8 cellular contexts compared by ENCODE assay signal in genomic region chr6:96522469-96523009, GRCh38. TPM values are rescaled to one million over a fixed set of nuclear protein-coding genes. Genes with fewer than 3 reads are reported as not detected.
A peak's percentile ranks its signal among the peaks of the same experiment; 100 is the strongest.
DNase-seq lines count a peak whose midpoint lies in the region; ATAC-seq, FAIRE-seq and TF ChIP-seq lines count a peak whose summit lies in the region.

No MANE protein-coding gene starts in this region.

- no peak for FAIRE-seq in HepG2 (lab: Jason Lieb, UNC)

- TSS peak; percentile 69 for BruUV-seq in HepG2 (replicated peaks; lab: Mats Ljungman, UMichigan)

- 1% methylated on average over 5 of the region's 5 CpGs for WGBS in HepG2 (ENCODE audit: low lambda C conversion rate)
- WGBS in tibial nerve, 2 donors, result 2% methylated on average over 5 of the region's 5 CpGs

- peak overlapping the region; percentile 94 for H3K9ac ChIP-seq in HepG2 (ENCODE audit: insufficient read depth, low read depth, low read length)

- peak overlapping the region; percentile 94 to 95 for H3K27ac ChIP-seq in breast epithelium
- peak overlapping the region; percentile 98 for H3K27ac ChIP-seq in HepG2 (ENCODE audit: extremely low read length, insufficient read depth, low read length)
- peak overlapping the region; percentile 89 to 99 (median 97) for H3K27ac ChIP-seq in tibial nerve

- H4K20me1 ChIP-seq in HepG2 (ENCODE audit: insufficient read depth, low read length), result no peaks in the 10 kb centered on the region

- H3K4me1 ChIP-seq in breast epithelium, result no peaks in the 10 kb centered on the region
- peaks cover 24% of the 10 kb centered on the region for H3K4me1 ChIP-seq in HepG2 (ENCODE audit: insufficient read depth, low read length)
- peaks cover 0 to 39% (median 12%) of the 10 kb centered on the region in 4 donors for H3K4me1 ChIP-seq in tibial nerve

- TF ChIP-seq CTCF in breast epithelium (IDR thresholded peaks at IDR 0.05) (no peak), HepG2 (CRISPR knock-in tag; IDR thresholded peaks at IDR 0.05) (no peak), tibial nerve (IDR thresholded peaks at IDR 0.05) (no peak)

- in situ Hi-C loops in HepG2 (cut with HindIII; ENCODE audit: extremely low pct_ligation_motif_present, low pct_unique_long_range_greater_than_20kb), result no loop called here

- peak; percentile 36 for DNase-seq in SHP77 treated with DMSO at 0.1 percent for 48 hours (lab: John Stamatoyannopoulos, UW)
- no peak for DNase-seq in SHP77 (lab: John Stamatoyannopoulos, UW)
- no peak for DNase-seq in H7
- peak; percentile 15 for DNase-seq in M059J (ENCODE audit: low read depth)
- DNase-seq in breast epithelium (ENCODE audit: low spot score in 2 of 2), result no peak
- peak; percentile 22 for DNase-seq in HepG2 (ENCODE audit: low spot score)
- no peak for DNase-seq in tibial nerve (ENCODE audit: low spot score in 2 of 2)
- no peak for DNase-seq in cortex of kidney (lab: John Stamatoyannopoulos, UW)

- CTCF ChIA-PET in HepG2 (lab: Yijun Ruan, JAX; ENCODE audit: low intra/inter-chr PET ratio, low total read pairs), result no interaction called here

- no peak for TF ChIP-seq RAD21 in HepG2 (CRISPR knock-in tag; IDR thresholded peaks at IDR 0.05)

- H2AFZ ChIP-seq in HepG2 (ENCODE audit: low read length), result no peak overlapping the region

- POLR2A ChIA-PET in HepG2 (lab: Yijun Ruan, JAX), result interaction anchor here (1.0 to 1.6 kb wide), 3 partner anchors 9 to 375 kb away, joined by 3 to 4 read pairs (median 3); partner anchors contain the start of gene NDUFAF4

- peaks cover 22% of the 10 kb centered on the region for H3K79me2 ChIP-seq in HepG2 (ENCODE audit: insufficient read depth, low read length)

- peak overlapping the region; percentile 90 for H3K4me3 ChIP-seq in H7 (ENCODE audit: insufficient read depth, low read depth, low read length)
- peak overlapping the region; percentile 84 to 90 (median 87) for H3K4me3 ChIP-seq in breast epithelium
- peak overlapping the region; percentile 70 to 93 (median 83) for H3K4me3 ChIP-seq in HepG2 (replicated peaks in 1 of 3; ENCODE audit: insufficient read depth in 1 of 3, low read depth in 2 of 3, low read length in 3 of 3)
- peak overlapping the region; percentile 61 to 94 (median 88) for H3K4me3 ChIP-seq in tibial nerve

- TF ChIP-seq EP300 in HepG2 (IDR thresholded peaks at IDR 0.05; ENCODE audit: low read depth in 2 of 2, low read length in 2 of 2) (no peak), HepG2 (CRISPR knock-in tag; IDR thresholded peaks at IDR 0.05; ENCODE audit: borderline replicate concordance) (no peak), tibial nerve (IDR thresholded peaks at IDR 0.05) (no peak)

- no peaks in the 10 kb centered on the region for H3K9me3 ChIP-seq in breast epithelium
- H3K9me3 ChIP-seq in HepG2 (ENCODE audit: low read length), result no peaks in the 10 kb centered on the region
- no peaks in the 10 kb centered on the region for H3K9me3 ChIP-seq in tibial nerve

- no peaks in the 10 kb centered on the region for H3K27me3 ChIP-seq in H7 (ENCODE audit: control insufficient read depth, insufficient read depth, low read length)
- H3K27me3 ChIP-seq in breast epithelium, result no peaks in the 10 kb centered on the region
- no peaks in the 10 kb centered on the region; a peak in 1 of 5 replicates for H3K27me3 ChIP-seq in HepG2 (ENCODE audit: control insufficient read depth in 1 of 2, insufficient read depth in 2 of 2, low read length in 2 of 2)
- H3K27me3 ChIP-seq in tibial nerve, result no peaks in the 10 kb centered on the region

- ATAC-seq in HepG2, result peak; percentile 31

- TF ChIP-seq POLR2A in breast epithelium (IDR thresholded peaks at IDR 0.05) (no peak), HepG2 (IDR thresholded peaks at IDR 0.05; ENCODE audit: insufficient read depth in 1 of 2, low read depth in 2 of 2, low read length in 2 of 2) (no peak), tibial nerve (IDR thresholded peaks at IDR 0.05) (no peak)

- H3K36me3 ChIP-seq in H7 (replicated peaks; ENCODE audit: control insufficient read depth, insufficient read depth, low read length) (no peaks in the 10 kb centered on the region; the same call in none of the 2 replicates), breast epithelium (no peaks in the 10 kb centered on the region), HepG2 (replicated peaks in 1 of 2; ENCODE audit: control insufficient read depth in 1 of 2, insufficient read depth in 2 of 2, low read length in 2 of 2) (peaks cover 1 to 6% of the 10 kb centered on the region in 2 experiments; a peak in 2 of 5 replicates), tibial nerve (peaks cover 0 to 27% (median 0%) of the 10 kb centered on the region in 3 donors)

- H3K4me2 ChIP-seq in HepG2 (ENCODE audit: low read depth, low read length), result peak overlapping the region; percentile 59

- intact Hi-C loops in breast epithelium (cut with DNase I; ENCODE audit: low total_unique reads), result no loop called here
- intact Hi-C loops in HepG2 (cut with micrococcal nuclease; ENCODE audit: unreplicated experiment), result no loop called here

TF ChIP-seq in HepG2, 621 proteins besides CTCF, POLR2A, EP300 and RAD21:
- TF ChIP-seq SIN3A (IDR thresholded peaks at IDR 0.05; ENCODE audit: borderline replicate concordance, low read depth, low read length) (0 out of 2 replicates have a peak, but pooled peaks have one; percentile 30), ZNF256 (CRISPR knock-in tag; conservative IDR thresholded peaks at IDR 0.05) (no peak), MED13 (CRISPR knock-in tag; IDR thresholded peaks at IDR 0.05) (0 out of 2 replicates have a peak, but pooled peaks have one; percentile 4)

RNA-seq across cellular contexts. Expression of gene UFL1, which starts 0.9 kb away (rescaled TPM):
- total RNA-seq in H7 (2014; rRNA removed; shearing (Covaris generic)), result 14.9 and 26.0 TPM in 2 replicates
- 11.3 and 12.6 TPM in 2 replicates for total RNA-seq in M059J (2014; rRNA removed; shearing (Covaris generic))
- total RNA-seq in breast epithelium (10 to 100 TPM; 22.6 to 29.9 (median 28.0) TPM), HepG2 (2016; rRNA removed; fragmentation: Illumina TruSeq; extraction: Trizol) (16.3 and 24.7 TPM in 2 replicates), tibial nerve (10 to 100 TPM; 16.5 to 29.7 (median 24.4) TPM)
- 1.4 and 2.9 TPM in 2 replicates for total RNA-seq in HepG2 (2016; cell fraction: cytosol; rRNA removed; fragmentation: Illumina TruSeq; extraction: Trizol; ENCODE audit: low read depth)
- total RNA-seq in HepG2 (2016; cell fraction: insoluble cytoplasmic fraction; rRNA removed; fragmentation: Illumina TruSeq; extraction: Trizol), result 15.5 and 23.9 TPM in 2 replicates
- 4.3 and 5.0 TPM in 2 replicates for total RNA-seq in HepG2 (2016; cell fraction: membrane; rRNA removed; fragmentation: Illumina TruSeq; extraction: Trizol)
- 33.4 and 33.5 TPM in 2 replicates for total RNA-seq in HepG2 (2016; cell fraction: nucleus; rRNA removed; fragmentation: Illumina TruSeq; extraction: Trizol)
- 7.4 and 8.8 TPM in 2 replicates for polyA plus RNA-seq in HepG2 (2011; rRNA removed)
- 2.1 and 4.2 TPM in 2 replicates for polyA plus RNA-seq in HepG2 (2011; cell fraction: cytosol; rRNA removed)
- 6.8 and 8.2 TPM in 2 replicates for polyA plus RNA-seq in HepG2 (2011; cell fraction: nucleus; rRNA removed)
- 14.8 and 22.3 TPM in 2 replicates for polyA plus RNA-seq in HepG2 (2012)
- 0.82 and 0.85 TPM in 2 replicates for polyA plus RNA-seq in HepG2 (2016; cell fraction: cytosol; fragmentation: Illumina TruSeq; extraction: Trizol; ENCODE audit: low read depth)
- 11.1 and 11.4 TPM in 2 replicates for polyA plus RNA-seq in HepG2 (2016; cell fraction: insoluble cytoplasmic fraction; fragmentation: Illumina TruSeq; extraction: Trizol; ENCODE audit: low read depth)
- polyA plus RNA-seq in HepG2 (2016; cell fraction: membrane; fragmentation: Illumina TruSeq; extraction: Trizol; ENCODE audit: low read depth), result 1.7 and 2.2 TPM in 2 replicates
- 35.0 and 36.6 TPM in 2 replicates for polyA plus RNA-seq in HepG2 (2016; cell fraction: nucleus; fragmentation: Illumina TruSeq; extraction: Trizol; ENCODE audit: insufficient read depth, low read depth)
- polyA minus RNA-seq in HepG2 (2011; rRNA and poly(A)+ RNA removed; ENCODE audit: low replicate concordance), result 2.5 and 3.2 TPM in 2 replicates
- 10.5 and 11.4 TPM in 2 replicates for polyA minus RNA-seq in HepG2 (2011; cell fraction: cytosol; rRNA and poly(A)+ RNA removed)
- polyA minus RNA-seq in HepG2 (2011; cell fraction: nucleus; rRNA and poly(A)+ RNA removed), result 19.5 and 20.1 TPM in 2 replicates

RNA-seq across cellular contexts. Expression of gene FHL5, which starts 40.4 kb away (rescaled TPM):
- not detected in 2 replicates for total RNA-seq in H7 (2014; rRNA removed; shearing (Covaris generic))
- not detected in 2 replicates for total RNA-seq in M059J (2014; rRNA removed; shearing (Covaris generic))
- total RNA-seq in breast epithelium (10 to 100 TPM; 12.9 to 45.2 (median 25.0) TPM), HepG2 (2016; rRNA removed; fragmentation: Illumina TruSeq; extraction: Trizol) (not detected in 2 replicates), tibial nerve (10 to 100 TPM; 28.3 to 54.3 (median 39.8) TPM)
- total RNA-seq in HepG2 (2016; cell fraction: cytosol; rRNA removed; fragmentation: Illumina TruSeq; extraction: Trizol; ENCODE audit: low read depth), result not detected in 2 replicates
- not detected in 2 replicates for total RNA-seq in HepG2 (2016; cell fraction: insoluble cytoplasmic fraction; rRNA removed; fragmentation: Illumina TruSeq; extraction: Trizol)
- not detected in 2 replicates for total RNA-seq in HepG2 (2016; cell fraction: membrane; rRNA removed; fragmentation: Illumina TruSeq; extraction: Trizol)
- not detected in 2 replicates for total RNA-seq in HepG2 (2016; cell fraction: nucleus; rRNA removed; fragmentation: Illumina TruSeq; extraction: Trizol)
- not detected in 2 replicates for polyA plus RNA-seq in HepG2 (2011; rRNA removed)
- polyA plus RNA-seq in HepG2 (2011; cell fraction: cytosol; rRNA removed), result not detected in 2 replicates
- not detected in 2 replicates for polyA plus RNA-seq in HepG2 (2011; cell fraction: nucleus; rRNA removed)
- polyA plus RNA-seq in HepG2 (2012), result not detected in 2 replicates
- not detected in 2 replicates for polyA plus RNA-seq in HepG2 (2016; cell fraction: cytosol; fragmentation: Illumina TruSeq; extraction: Trizol; ENCODE audit: low read depth)
- not detected in 2 replicates for polyA plus RNA-seq in HepG2 (2016; cell fraction: insoluble cytoplasmic fraction; fragmentation: Illumina TruSeq; extraction: Trizol; ENCODE audit: low read depth)
- not detected in 2 replicates for polyA plus RNA-seq in HepG2 (2016; cell fraction: membrane; fragmentation: Illumina TruSeq; extraction: Trizol; ENCODE audit: low read depth)
- polyA plus RNA-seq in HepG2 (2016; cell fraction: nucleus; fragmentation: Illumina TruSeq; extraction: Trizol; ENCODE audit: insufficient read depth, low read depth), result not detected in 2 replicates
- not detected in 2 replicates for polyA minus RNA-seq in HepG2 (2011; rRNA and poly(A)+ RNA removed; ENCODE audit: low replicate concordance)
- polyA minus RNA-seq in HepG2 (2011; cell fraction: cytosol; rRNA and poly(A)+ RNA removed), result not detected in 2 replicates
- not detected in 2 replicates for polyA minus RNA-seq in HepG2 (2011; cell fraction: nucleus; rRNA and poly(A)+ RNA removed)

Comparison
In these comparisons a context has a peak if more than half of its experiments do, and no peak if none do; other contexts are left out.
1. DNase-seq: peak in SHP77 treated with DMSO at 0.1 percent for 48 hours (single experiment), M059J (single experiment) and HepG2 (single experiment); none in SHP77 (0 of 2), H7 (single experiment), breast epithelium (0 of 2), tibial nerve (0 of 2) and cortex of kidney (single experiment).
2. RNA of gene FHL5, which starts 40.4 kb away (total RNA-seq): 28.3 to 54.3 TPM in tibial nerve and 12.9 to 45.2 TPM in breast epithelium; not detected in H7, not detected in M059J and not detected in HepG2; every median in the first group is over 10 times any median in the second.
3. Peak in every context shown above with its lines, with median percentiles within 50 percentile points of each other: H3K4me3 ChIP-seq and H3K27ac ChIP-seq.